Comparison of ENCODE assay signal across 34 cellular contexts in the genomic region with DNA sequence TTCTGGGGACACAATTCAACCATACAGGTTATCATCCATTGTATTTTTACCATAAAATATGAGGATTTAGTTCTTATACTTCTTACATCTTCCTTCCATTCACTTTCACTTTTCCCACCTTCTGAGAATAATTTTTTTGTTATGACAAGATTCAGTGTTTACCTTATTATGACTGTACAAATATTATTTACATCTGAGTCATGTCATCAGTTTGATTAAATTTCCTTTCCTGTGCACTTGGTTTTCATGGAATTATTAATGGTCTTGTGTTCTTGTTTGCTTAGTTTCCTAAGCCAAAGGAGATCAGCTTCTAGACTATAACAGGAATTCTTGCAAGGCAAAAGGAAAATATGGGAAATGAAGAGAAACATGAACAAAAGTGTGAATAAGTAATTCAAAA.
"Had no signal": no experiment of that assay in that cellular context is flagged by ENCODE, and none has a peak within 500 bp of the region (broad histone marks: within the 10 kb centered on the region; RNA-seq: fewer than 3 reads in every experiment).

No MANE protein-coding gene starts in this region.

- DNase-seq: activated CD4-positive, alpha-beta memory T cell treated with anti-CD3 and anti-CD28 coated beads for 36 hours; activated CD4-positive, alpha-beta T cell treated with anti-CD3 and anti-CD28 coated beads for 36 hours; activated CD4-positive, alpha-beta T cell treated with anti-CD3 and anti-CD28 coated beads, Interleukin-2, amount 10 ng/mL, durations not matched to agents 24 days and 14 days; activated CD4-positive, CD25-positive, alpha-beta regulatory T cell; activated CD4-positive, CD25-positive, alpha-beta regulatory T cell treated with anti-CD3 and anti-CD28 coated beads, Interleukin-2, amount 50 U/mL, for 72 hours; activated CD8-positive, alpha-beta memory T cell treated with anti-CD3 and anti-CD28 coated beads, Interleukin-2, amount 10 ng/mL, durations not matched to agents 7 days and 5 days; activated CD8-positive, alpha-beta memory T cell treated with anti-CD3 and anti-CD28 coated beads, Interleukin-2, amount 50 U/mL, for 4 hours; activated CD8-positive, alpha-beta T cell treated with anti-CD3 and anti-CD28 coated beads, Interleukin-2, amount 10 ng/mL, durations not matched to agents 7 days and 5 days; activated effector memory CD4-positive, alpha-beta T cell treated with Interleukin-2 at 50 U/mL for 16 hours; activated gamma-delta T cell treated with Interleukin-2 at 50 U/mL for 16 hours; activated naive CD4-positive, alpha-beta T cell treated with anti-CD3 and anti-CD28 coated beads, Interleukin-2, amount 50 U/mL, for 16 hours; activated naive CD4-positive, alpha-beta T cell treated with Interleukin-2 at 50 U/mL for 16 hours; activated T-cell treated with anti-CD3 and anti-CD28 coated beads, Interleukin-2, amount 50 U/mL, for 24 hours; amniotic stem cell; anterior cingulate cortex; body of pancreas; central memory CD4-positive, alpha-beta T cell; cerebellar nuclear complex; colonic mucosa; effector memory CD4-positive, alpha-beta T cell; endodermal cell; erythroblast; foreskin keratinocyte; gastrocnemius medialis; glutamatergic neuron; heart left ventricle; T-helper 1 cell; T-helper 17 cell; T1000 had no signal

- H3K27ac ChIP-seq: body of pancreas, cardiac muscle cell, colonic mucosa, esophagus muscularis mucosa, foreskin keratinocyte, gastrocnemius medialis, heart left ventricle had no signal

- H3K9me3 Mint-ChIP-seq: activated CD4-positive, alpha-beta memory T cell treated with anti-CD3 and anti-CD28 coated beads for 36 hours; activated CD4-positive, alpha-beta T cell treated with anti-CD3 and anti-CD28 coated beads, Interleukin-2, amount 10 ng/mL, durations not matched to agents 24 days and 14 days; T-helper 2 cell treated with Interferon-gamma antibody and Interleukin-4, amounts not matched to agents 5 μg/mL and 100 μg/mL, for 36 hours had no signal

- H3K27me3 ChIP-seq: body of pancreas, cardiac muscle cell, colonic mucosa, esophagus muscularis mucosa, foreskin keratinocyte, gastrocnemius medialis had no signal

- H3K27me3 Mint-ChIP-seq: activated CD4-positive, alpha-beta memory T cell treated with anti-CD3 and anti-CD28 coated beads for 36 hours; activated CD4-positive, alpha-beta T cell treated with anti-CD3 and anti-CD28 coated beads for 36 hours; activated CD4-positive, alpha-beta T cell treated with anti-CD3 and anti-CD28 coated beads, Interleukin-2, amount 10 ng/mL, durations not matched to agents 24 days and 14 days; activated CD8-positive, alpha-beta memory T cell treated with anti-CD3 and anti-CD28 coated beads, Interleukin-2, amount 10 ng/mL, durations not matched to agents 7 days and 5 days; activated naive CD8-positive, alpha-beta T cell; activated T-cell treated with anti-CD3 and anti-CD28 coated beads, Interleukin-2, amount 50 U/mL, for 24 hours; activated T-helper 17 cell treated with anti-CD3 and anti-CD28 coated beads, Interleukin-2, amount 50 U/mL, for 72 hours; T-helper 17 cell had no signal

- H3K4me1 Mint-ChIP-seq: activated CD4-positive, alpha-beta T cell treated with anti-CD3 and anti-CD28 coated beads for 36 hours; activated CD4-positive, alpha-beta T cell treated with anti-CD3 and anti-CD28 coated beads, Interleukin-2, amount 10 ng/mL, durations not matched to agents 24 days and 14 days; activated CD8-positive, alpha-beta memory T cell treated with anti-CD3 and anti-CD28 coated beads, Interleukin-2, amount 10 ng/mL, durations not matched to agents 7 days and 5 days; activated T-helper 17 cell treated with anti-CD3 and anti-CD28 coated beads, Interleukin-2, amount 50 U/mL, for 72 hours; endodermal cell; T-helper 17 cell had no signal

- H3K27ac Mint-ChIP-seq: activated CD4-positive, alpha-beta memory T cell treated with anti-CD3 and anti-CD28 coated beads for 36 hours; activated CD4-positive, alpha-beta T cell treated with anti-CD3 and anti-CD28 coated beads for 36 hours; activated CD4-positive, alpha-beta T cell treated with anti-CD3 and anti-CD28 coated beads, Interleukin-2, amount 10 ng/mL, durations not matched to agents 24 days and 14 days; activated CD8-positive, alpha-beta memory T cell treated with anti-CD3 and anti-CD28 coated beads, Interleukin-2, amount 10 ng/mL, durations not matched to agents 7 days and 5 days; activated CD8-positive, alpha-beta T cell treated with anti-CD3 and anti-CD28 coated beads, Interleukin-2, amount 10 ng/mL, durations not matched to agents 7 days and 5 days; activated naive CD8-positive, alpha-beta T cell; activated T-cell treated with anti-CD3 and anti-CD28 coated beads, Interleukin-2, amount 50 U/mL, for 24 hours; activated T-helper 17 cell treated with anti-CD3 and anti-CD28 coated beads, Interleukin-2, amount 50 U/mL, for 72 hours; endodermal cell; T-helper 17 cell; T-helper 2 cell treated with Interferon-gamma antibody and Interleukin-4, amounts not matched to agents 5 μg/mL and 100 μg/mL, for 36 hours had no signal

- H3K36me3 Mint-ChIP-seq: activated CD4-positive, alpha-beta memory T cell treated with anti-CD3 and anti-CD28 coated beads for 36 hours; activated CD8-positive, alpha-beta memory T cell treated with anti-CD3 and anti-CD28 coated beads, Interleukin-2, amount 10 ng/mL, durations not matched to agents 7 days and 5 days; activated naive CD8-positive, alpha-beta T cell had no signal

- H3K9me3 ChIP-seq: body of pancreas, colonic mucosa, esophagus muscularis mucosa, gastrocnemius medialis, heart left ventricle had no signal

- H3K36me3 ChIP-seq: cardiac muscle cell, colonic mucosa, esophagus muscularis mucosa, gastrocnemius medialis, heart left ventricle had no signal

- ATAC-seq: activated CD4-positive, alpha-beta T cell treated with anti-CD3 and anti-CD28 coated beads for 36 hours; activated CD8-positive, alpha-beta memory T cell treated with anti-CD3 and anti-CD28 coated beads, Interleukin-2, amount 10 ng/mL, durations not matched to agents 7 days and 5 days; activated CD8-positive, alpha-beta T cell treated with anti-CD3 and anti-CD28 coated beads, Interleukin-2, amount 10 ng/mL, durations not matched to agents 7 days and 5 days; activated T-helper 17 cell treated with anti-CD3 and anti-CD28 coated beads, Interleukin-2, amount 50 U/mL, for 72 hours; body of pancreas; foreskin keratinocyte; gastrocnemius medialis; heart left ventricle; T-helper 17 cell had no signal

- H3K4me1 ChIP-seq: body of pancreas, colonic mucosa, esophagus muscularis mucosa, gastrocnemius medialis had no signal

- H3K4me3 ChIP-seq: body of pancreas, cardiac muscle cell, colonic mucosa, esophagus muscularis mucosa, gastrocnemius medialis, heart left ventricle had no signal

- H3K4me3 Mint-ChIP-seq: activated CD4-positive, alpha-beta memory T cell treated with anti-CD3 and anti-CD28 coated beads for 36 hours; activated CD4-positive, alpha-beta T cell treated with anti-CD3 and anti-CD28 coated beads for 36 hours; activated CD4-positive, alpha-beta T cell treated with anti-CD3 and anti-CD28 coated beads, Interleukin-2, amount 10 ng/mL, durations not matched to agents 24 days and 14 days; activated CD8-positive, alpha-beta memory T cell treated with anti-CD3 and anti-CD28 coated beads, Interleukin-2, amount 10 ng/mL, durations not matched to agents 7 days and 5 days; activated CD8-positive, alpha-beta T cell treated with anti-CD3 and anti-CD28 coated beads, Interleukin-2, amount 10 ng/mL, durations not matched to agents 7 days and 5 days; activated naive CD8-positive, alpha-beta T cell; activated T-cell treated with anti-CD3 and anti-CD28 coated beads, Interleukin-2, amount 50 U/mL, for 24 hours; activated T-helper 17 cell treated with anti-CD3 and anti-CD28 coated beads, Interleukin-2, amount 50 U/mL, for 72 hours; endodermal cell; T-helper 17 cell; T-helper 2 cell treated with Interferon-gamma antibody and Interleukin-4, amounts not matched to agents 5 μg/mL and 100 μg/mL, for 36 hours had no signal
